Comparison of ENCODE assay signal across 31 cellular contexts in genomic region chr3:43958973-43959372, GRCh38.
"Had no signal": no experiment of that assay in that cellular context is flagged by ENCODE, and none has a peak within 500 bp of the region (broad histone marks: within the 10 kb centered on the region; RNA-seq: fewer than 3 reads in every experiment).

No MANE protein-coding gene starts in this region.

- H3K36me3 ChIP-seq: adrenal gland, brain microvascular endothelial cell, breast epithelium had no signal

- H3K27ac ChIP-seq: adrenal gland, body of pancreas, brain microvascular endothelial cell, breast epithelium, VCaP had no signal

- H3K27me3 ChIP-seq: body of pancreas, brain microvascular endothelial cell, breast epithelium had no signal

- DNase-seq: activated B cell treated with CpG ODN at 0.5 μM for 24 hours; activated CD4-positive, alpha-beta memory T cell treated with anti-CD3 and anti-CD28 coated beads for 36 hours; activated CD4-positive, alpha-beta T cell treated with anti-CD3 and anti-CD28 coated beads for 4 hours; activated CD4-positive, alpha-beta T cell treated with anti-CD3 and anti-CD28 coated beads, Interleukin-2, amount 50 U/mL, for 1 hour; activated CD4-positive, alpha-beta T cell treated with anti-CD3 and anti-CD28 coated beads, Interleukin-2, amount 50 U/mL, for 4 hours; activated CD4-positive, CD25-positive, alpha-beta regulatory T cell treated with anti-CD3 and anti-CD28 coated beads, Interleukin-2, amount 50 U/mL, for 72 hours; activated CD8-positive, alpha-beta memory T cell treated with anti-CD3 and anti-CD28 coated beads, Interleukin-2, amount 50 U/mL, for 4 hours; activated CD8-positive, alpha-beta T cell treated with anti-CD3 and anti-CD28 coated beads for 36 hours; activated effector memory CD4-positive, alpha-beta T cell treated with anti-CD3 and anti-CD28 coated beads, Interleukin-2, amount 50 U/mL, for 16 hours; activated gamma-delta T cell treated with Interleukin-2 at 50 U/mL for 16 hours; activated naive CD4-positive, alpha-beta T cell; activated naive CD4-positive, alpha-beta T cell treated with anti-CD3 and anti-CD28 coated beads for 36 hours; activated naive CD4-positive, alpha-beta T cell treated with anti-CD3 and anti-CD28 coated beads, Interleukin-2, amount 50 U/mL, for 16 hours; activated naive CD8-positive, alpha-beta T cell treated with anti-CD3 and anti-CD28 coated beads for 36 hours; activated T-cell treated with anti-CD3 and anti-CD28 coated beads for 4 hours; activated T-cell treated with anti-CD3 and anti-CD28 coated beads, Interleukin-2, amount 50 U/mL, for 1 hour; activated T-cell treated with anti-CD3 and anti-CD28 coated beads, Interleukin-2, amount 50 U/mL, for 4 hours; activated T-cell treated with anti-CD3 and anti-CD28 coated beads, Interleukin-2, amount 50 U/mL, for 72 hours; adrenal gland; amniotic stem cell; aorta; body of pancreas; brain microvascular endothelial cell; central memory CD4-positive, alpha-beta T cell; T-helper 1 cell; T-helper 2 cell; T-helper 9 cell had no signal

- H3K4me1 ChIP-seq: body of pancreas, breast epithelium had no signal

- ATAC-seq: activated CD8-positive, alpha-beta T cell treated with anti-CD3 and anti-CD28 coated beads for 36 hours; activated naive CD4-positive, alpha-beta T cell treated with anti-CD3 and anti-CD28 coated beads, Interleukin-2, amount 50 U/mL, for 72 hours; activated T-cell treated with anti-CD3 and anti-CD28 coated beads, Interleukin-2, amount 50 U/mL, for 4 hours; activated T-cell treated with anti-CD3 and anti-CD28 coated beads, Interleukin-2, amount 50 U/mL, for 72 hours; activated T-helper 17 cell treated with anti-CD3 and anti-CD28 coated beads, Interleukin-2, amount 50 U/mL, for 72 hours; body of pancreas had no signal

- H3K9me3 ChIP-seq: adrenal gland, body of pancreas, breast epithelium had no signal

- H3K4me3 ChIP-seq: adrenal gland, body of pancreas, breast epithelium had no signal
